ENCODE assay signal across 8 cellular contexts in the genomic region with DNA sequence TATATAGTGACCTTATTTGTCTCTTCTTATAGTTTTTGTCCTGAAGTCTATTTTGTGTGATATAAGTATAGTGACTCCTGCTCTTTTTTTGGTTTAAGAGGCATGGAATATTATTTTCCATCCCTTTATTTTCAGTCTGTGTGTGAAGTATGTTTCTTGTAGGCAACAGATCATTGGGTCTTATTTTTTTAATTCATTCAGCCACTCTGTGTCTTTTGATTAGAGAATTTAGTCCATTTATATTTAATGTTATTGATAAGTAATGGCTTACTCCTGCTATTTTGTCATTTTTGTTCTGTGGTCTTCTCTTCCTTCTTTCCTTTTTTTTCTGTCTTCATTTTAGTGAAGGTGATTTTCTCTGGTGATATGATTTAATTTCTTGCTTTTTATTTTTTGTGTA.
"Had no signal": no experiment of that assay in that cellular context is flagged by ENCODE, and none has a peak within 500 bp of the region (broad histone marks: within the 10 kb centered on the region; RNA-seq: fewer than 3 reads in every experiment).

No MANE protein-coding gene starts in this region.

- H3K27ac ChIP-seq: HL-60, KMS-11 had no signal

- FAIRE-seq: HepG2, HTR-8/SVneo had no signal

- DNase-seq: IMR-90, Karpas-422, KBM-7, KG1 had no signal

- H3K4me2 ChIP-seq: KMS-11 had no signal

- H3K9ac ChIP-seq: KMS-11 had no signal

- ATAC-seq: HepG2 had no signal
